In the genomic region with DNA sequence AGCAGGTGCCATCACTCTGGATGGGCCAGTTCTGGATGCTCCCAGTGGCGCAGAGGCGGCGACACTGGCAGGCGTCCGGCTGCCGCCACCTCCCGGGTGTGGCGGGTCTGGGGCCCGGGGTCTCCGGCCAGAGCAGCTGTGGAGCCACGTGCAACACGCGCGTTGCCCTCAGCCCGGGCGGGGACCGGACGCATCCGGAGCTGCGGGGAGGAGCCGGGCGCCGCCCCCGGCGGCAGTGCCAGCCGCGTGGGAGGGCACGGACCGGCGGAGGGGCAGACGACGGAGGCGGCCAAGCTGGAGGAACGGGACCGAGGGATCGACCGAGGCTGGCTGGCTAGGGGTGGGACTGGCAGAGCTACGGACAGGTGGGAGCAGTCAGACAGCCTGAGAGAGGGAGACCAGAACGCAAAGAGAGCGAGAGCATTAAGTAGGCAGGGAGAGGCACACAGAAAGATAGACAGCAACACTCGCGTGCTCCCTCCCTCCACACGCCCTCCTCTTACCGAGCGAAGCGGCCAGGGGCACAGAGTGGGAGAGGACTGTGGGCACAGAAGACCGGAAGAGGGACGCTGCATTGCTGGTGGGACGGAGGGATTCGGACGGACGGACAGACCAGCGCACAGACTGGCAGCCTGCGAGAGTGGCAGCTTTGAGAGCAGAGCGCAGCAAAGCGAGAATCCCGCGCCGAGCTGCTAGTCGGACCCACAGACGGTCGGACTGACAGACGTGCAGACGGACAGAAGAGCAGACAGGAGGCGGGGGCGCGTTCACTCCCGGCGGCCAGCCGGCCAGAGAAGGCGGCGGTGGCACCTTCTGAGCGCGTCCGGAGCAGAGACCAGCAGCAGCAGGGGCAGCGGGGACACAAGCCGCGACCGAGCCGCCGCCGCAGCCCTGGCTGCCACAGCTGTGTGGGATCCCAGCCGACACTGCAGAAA, we compare ENCODE assay signal across 8 cellular contexts.
DNase-seq lines count a peak whose midpoint lies in the region; ATAC-seq lines count a peak whose summit lies in the region.

TSS of gene ARPP21 (plus strand) at position 275 of the 935 bp plus-strand sequence. CDS start 42,227 bp downstream, outside the sequence.

- H3K27me3 Mint-ChIP-seq in activated naive CD8-positive, alpha-beta T cell treated with anti-CD3 and anti-CD28 coated beads, Interleukin-2, amount 50 U/mL, for 24 hours = peaks cover 36% of the 10 kb centered on the region

- no peak within 1 kb of the TSS for H3K27ac Mint-ChIP-seq in activated naive CD8-positive, alpha-beta T cell treated with anti-CD3 and anti-CD28 coated beads, Interleukin-2, amount 50 U/mL, for 24 hours

- no peaks in the 10 kb centered on the region for H3K36me3 Mint-ChIP-seq in activated naive CD8-positive, alpha-beta T cell treated with anti-CD3 and anti-CD28 coated beads, Interleukin-2, amount 50 U/mL, for 24 hours (ENCODE audit: low read depth)

- H3K4me3 Mint-ChIP-seq in activated naive CD8-positive, alpha-beta T cell treated with anti-CD3 and anti-CD28 coated beads, Interleukin-2, amount 50 U/mL, for 24 hours = peak within 1 kb of the TSS; percentile 76

- H3K4me1 Mint-ChIP-seq in activated naive CD8-positive, alpha-beta T cell treated with anti-CD3 and anti-CD28 coated beads, Interleukin-2, amount 50 U/mL, for 24 hours = peaks cover 8% of the 10 kb centered on the region

- peak; percentile 43 for ATAC-seq in HG03442 (IDR thresholded peaks at IDR 0.05; ENCODE audit: unreplicated experiment)
- ATAC-seq in activated naive CD8-positive, alpha-beta T cell treated with anti-CD3 and anti-CD28 coated beads, Interleukin-2, amount 50 U/mL, for 24 hours = peak; percentile 36
- ATAC-seq in HG03521 (IDR thresholded peaks at IDR 0.05; ENCODE audit: unreplicated experiment) = no peak
- no peak for ATAC-seq in GM19035 (IDR thresholded peaks at IDR 0.05; ENCODE audit: unreplicated experiment)

- no peaks in the 10 kb centered on the region for H3K9me3 Mint-ChIP-seq in activated naive CD8-positive, alpha-beta T cell treated with anti-CD3 and anti-CD28 coated beads, Interleukin-2, amount 50 U/mL, for 24 hours

- DNase-seq in GM03348 (ENCODE audit: low spot score) (peak; percentile 13), hepatic stellate cell (ENCODE audit: low spot score) (peak; percentile 21), retina (peak; percentile 92), NCI-H226 (no peak)
- DNase-seq in activated naive CD8-positive, alpha-beta T cell treated with anti-CD3 and anti-CD28 coated beads, Interleukin-2, amount 50 U/mL, for 24 hours = peak; percentile 16

Comparison
In these comparisons a context has a peak if more than half of its experiments do, and no peak if none do; other contexts are left out.
1. ATAC-seq: peak in HG03442 (single experiment) and activated naive CD8-positive, alpha-beta T cell treated with anti-CD3 and anti-CD28 coated beads, Interleukin-2, amount 50 U/mL, for 24 hours (single experiment); none in HG03521 (single experiment) and GM19035 (single experiment).